Comparison of ENCODE assay signal across 23 cellular contexts in genomic region chr6:139988702-139989101, GRCh38.
"Had no signal": no experiment of that assay in that cellular context is flagged by ENCODE, and none has a peak within 500 bp of the region (broad histone marks: within the 10 kb centered on the region; RNA-seq: fewer than 3 reads in every experiment).

No MANE protein-coding gene starts in this region.

- H3K27me3 Mint-ChIP-seq: dendritic cell treated with granulocyte-macrophage colony-stimulating factor and Interleukin-4, amounts not matched to agents 40 ng/mL and 50 ng/mL, for 4 days; stimulated activated naive CD8-positive, alpha-beta T cell treated with anti-CD3 and anti-CD28 coated beads, Interleukin-15, amount 100 ng/mL, for 72 hours had no signal

- H3K36me3 Mint-ChIP-seq: immature natural killer cell; stimulated activated naive B cell treated with anti-CD40 and anti-IgM and Interleukin-4, amounts not matched to agents 10 μg/mL and 1 μg/mL and 100 μg/mL, for 72 hours had no signal

- H3K9me3 Mint-ChIP-seq: effector memory CD8-positive, alpha-beta T cell; immature natural killer cell; stimulated activated naive B cell treated with anti-CD40 and anti-IgM and Interleukin-4, amounts not matched to agents 10 μg/mL and 1 μg/mL and 100 μg/mL, for 72 hours; stimulated activated naive CD8-positive, alpha-beta T cell treated with anti-CD3 and anti-CD28 coated beads, Interleukin-15, amount 100 ng/mL, for 72 hours had no signal

- H3K9me3 ChIP-seq: esophagus muscularis mucosa, mucosa of descending colon, pancreas, psoas muscle, spleen, testis, transverse colon had no signal

- H3K4me1 Mint-ChIP-seq: immature natural killer cell; stimulated activated naive CD8-positive, alpha-beta T cell treated with anti-CD3 and anti-CD28 coated beads, Interleukin-15, amount 100 ng/mL, for 72 hours had no signal

- H3K27ac Mint-ChIP-seq: dendritic cell treated with granulocyte-macrophage colony-stimulating factor and Interleukin-4, amounts not matched to agents 40 ng/mL and 50 ng/mL, for 4 days; effector memory CD8-positive, alpha-beta T cell; immature natural killer cell; stimulated activated naive B cell treated with anti-CD40 and anti-IgM and Interleukin-4, amounts not matched to agents 10 μg/mL and 1 μg/mL and 100 μg/mL, for 72 hours; stimulated activated naive CD8-positive, alpha-beta T cell treated with anti-CD3 and anti-CD28 coated beads, Interleukin-15, amount 100 ng/mL, for 72 hours had no signal

- FAIRE-seq: colon, pancreas had no signal

- DNase-seq: cerebellar nuclear complex; effector memory CD8-positive, alpha-beta T cell; foreskin keratinocyte; immature natural killer cell; mucosa of descending colon; occipital lobe; pancreas; psoas muscle; retina; spleen; stimulated activated CD4-positive, alpha-beta T cell treated with anti-CD3 and anti-CD28 coated beads, Interleukin-15, amount 100 ng/mL, for 24 hours; stimulated activated CD4-positive, alpha-beta T cell treated with anti-CD3 and anti-CD28 coated beads, Interleukin-1b, Interleukin-23, amount 100 ng/mL, for 48 hours; stimulated activated CD4-positive, alpha-beta T cell treated with anti-CD3 and anti-CD28 coated beads, Interleukin-4, amount 100 ng/mL, for 24 hours; stimulated activated naive B cell treated with anti-CD40 and anti-IgM and Interleukin-4, amounts not matched to agents 10 μg/mL and 1 μg/mL and 100 μg/mL, for 72 hours; stimulated activated naive CD8-positive, alpha-beta T cell treated with anti-CD3 and anti-CD28 coated beads, Interleukin-15, amount 100 ng/mL, for 72 hours; testis; transverse colon had no signal

- H3K4me3 Mint-ChIP-seq: dendritic cell treated with granulocyte-macrophage colony-stimulating factor and Interleukin-4, amounts not matched to agents 40 ng/mL and 50 ng/mL, for 4 days; effector memory CD8-positive, alpha-beta T cell; immature natural killer cell; nephron; stimulated activated naive B cell treated with anti-CD40 and anti-IgM and Interleukin-4, amounts not matched to agents 10 μg/mL and 1 μg/mL and 100 μg/mL, for 72 hours; stimulated activated naive CD8-positive, alpha-beta T cell treated with anti-CD3 and anti-CD28 coated beads, Interleukin-15, amount 100 ng/mL, for 72 hours had no signal

- H3K4me1 ChIP-seq: foreskin keratinocyte, psoas muscle had no signal

- H3K36me3 ChIP-seq: esophagus muscularis mucosa, pancreas, spleen, transverse colon had no signal

- H3K27me3 ChIP-seq: esophagus muscularis mucosa, foreskin keratinocyte, pancreas, spleen, testis, transverse colon had no signal

- H3K4me3 ChIP-seq: esophagus muscularis mucosa, mucosa of descending colon, pancreas, psoas muscle, spleen, testis, transverse colon had no signal

- ATAC-seq: effector memory CD8-positive, alpha-beta T cell; foreskin keratinocyte; mucosa of descending colon; pancreas; psoas muscle; sciatic nerve; stimulated activated naive B cell treated with anti-CD40 and anti-IgM and Interleukin-4, amounts not matched to agents 10 μg/mL and 1 μg/mL and 100 μg/mL, for 72 hours; stimulated activated naive CD8-positive, alpha-beta T cell treated with anti-CD3 and anti-CD28 coated beads, Interleukin-15, amount 100 ng/mL, for 72 hours had no signal

- H3K27ac ChIP-seq: epithelial cell of prostate, esophagus muscularis mucosa, pancreas, psoas muscle, spleen, testis, transverse colon had no signal
